In genomic region chr1:203321273-203322052, GRCh38 we compare ENCODE assay signal across 7 cellular contexts. TPM values are rescaled to one million over a fixed set of nuclear protein-coding genes. Genes with fewer than 3 reads are reported as not detected.
DNase-seq lines count a peak whose midpoint lies in the region; ATAC-seq and TF ChIP-seq lines count a peak whose summit lies in the region.

No MANE protein-coding gene starts in this region.

- no peaks in the 10 kb centered on the region for H3K9me3 Mint-ChIP-seq in endodermal cell

- no peak overlapping the region; the same call in 1 of the 2 replicates for H2AFZ ChIP-seq in OCI-LY3 (ENCODE audit: low read depth, low read length)
- H2AFZ ChIP-seq in osteoblast (ENCODE audit: low read length): no peak overlapping the region

- ATAC-seq in HG02759 (IDR thresholded peaks at IDR 0.05; ENCODE audit: unreplicated experiment): no peak

- H3K4me1 ChIP-seq in OCI-LY3 (ENCODE audit: low read length) (peaks cover 67% of the 10 kb centered on the region), endodermal cell (ENCODE audit: control insufficient read depth, insufficient read depth, low read length) (peaks cover 28% of the 10 kb centered on the region), spleen (peaks cover 52 to 90% (median 70%) of the 10 kb centered on the region in 6 donors), osteoblast (ENCODE audit: insufficient read depth, low read length) (no peaks in the 10 kb centered on the region)

- H3K27ac ChIP-seq in OCI-LY3 (ENCODE audit: low read length) (peak overlapping the region; percentile 74), endodermal cell (ENCODE audit: low read depth, low read length) (no peak overlapping the region), spleen (peak overlapping the region; percentile 74 to 99 (median 96)), osteoblast (ENCODE audit: low read depth, low read length) (no peak overlapping the region)

- peak overlapping the region; percentile 57 for H3K9ac ChIP-seq in OCI-LY3 (ENCODE audit: low read length)
- no peak overlapping the region for H3K9ac ChIP-seq in endodermal cell (ENCODE audit: extremely low read depth, low read length, poor library complexity, severe bottlenecking)

- H3K4me3 ChIP-seq in OCI-LY3 (ENCODE audit: low read length) (peak overlapping the region; percentile 42), endodermal cell (ENCODE audit: low read length) (no peak overlapping the region), spleen (peak overlapping the region in 1 of 8 donors; percentile 42), osteoblast (ENCODE audit: insufficient read depth, low read length) (no peak overlapping the region)

- H3K4me3 Mint-ChIP-seq in endodermal cell: no peak overlapping the region

- H3K36me3 Mint-ChIP-seq in endodermal cell (ENCODE audit: low read depth): no peaks in the 10 kb centered on the region

- intact Hi-C loops in spleen (cut with DNase I; ENCODE audit: low total_unique reads): no loop called here

- no peaks in the 10 kb centered on the region for H3K36me3 ChIP-seq in OCI-LY3 (replicated peaks; ENCODE audit: low read depth, low read length)
- H3K36me3 ChIP-seq in endodermal cell (ENCODE audit: control insufficient read depth, insufficient read depth, low read length): no peaks in the 10 kb centered on the region
- H3K36me3 ChIP-seq in spleen: no peaks in the 10 kb centered on the region
- H3K36me3 ChIP-seq in osteoblast (ENCODE audit: insufficient read depth, low read length): no peaks in the 10 kb centered on the region

- WGBS in endodermal cell (ENCODE audit: insufficient coverage in 1 of 2, insufficient read length in 1 of 2), 2 experiments: 86 to 89% methylated on average over 1 to 6 of the region's 6 CpGs
- WGBS in spleen, 5 donors: 75 to 80% (median 75%) methylated on average over 6 of the region's 6 CpGs

- peaks cover 70% of the 10 kb centered on the region for H3K4me1 Mint-ChIP-seq in endodermal cell

- H3K79me2 ChIP-seq in OCI-LY3 (ENCODE audit: low read length) (no peaks in the 10 kb centered on the region), osteoblast (ENCODE audit: insufficient read depth, low read length) (no peaks in the 10 kb centered on the region)

- H3K4me2 ChIP-seq in OCI-LY3 (ENCODE audit: low read length): peak overlapping the region; percentile 83
- H3K4me2 ChIP-seq in osteoblast (ENCODE audit: insufficient read depth, low read length): no peak overlapping the region

- H3K9me3 ChIP-seq in OCI-LY3 (ENCODE audit: insufficient read depth, low read length) (no peaks in the 10 kb centered on the region; the same call in 1 of the 2 replicates), endodermal cell (ENCODE audit: control insufficient read depth, low read length) (no peaks in the 10 kb centered on the region), spleen (no peaks in the 10 kb centered on the region), osteoblast (ENCODE audit: low read depth, low read length) (no peaks in the 10 kb centered on the region)

- no peaks in the 10 kb centered on the region for H4K20me1 ChIP-seq in OCI-LY3 (ENCODE audit: insufficient read depth, low read length)
- no peaks in the 10 kb centered on the region for H4K20me1 ChIP-seq in osteoblast (ENCODE audit: insufficient read depth, low read length)

- TF ChIP-seq POLR2A in GM19193 (IDR thresholded peaks at IDR 0.05; ENCODE audit: extremely low read depth, insufficient read depth, insufficient read length) (peak; percentile 30), spleen (IDR thresholded peaks at IDR 0.05) (no peak)

- H3K27me3 Mint-ChIP-seq in endodermal cell (ENCODE audit: insufficient read depth): peaks cover 33% of the 10 kb centered on the region

- TF ChIP-seq CTCF in OCI-LY3 (IDR thresholded peaks at IDR 0.05; ENCODE audit: low read depth, low read length) (no peak), endodermal cell (conservative IDR thresholded peaks at IDR 0.05) (no peak), spleen (IDR thresholded peaks at IDR 0.05 in 8 of 11, conservative IDR thresholded peaks at IDR 0.05 in 3 of 11) (no peak), osteoblast (IDR thresholded peaks at IDR 0.05; ENCODE audit: extremely low read depth, low read depth, low read length) (no peak)

- no peaks in the 10 kb centered on the region for H3K27me3 ChIP-seq in OCI-LY3 (ENCODE audit: low read depth, low read length)
- H3K27me3 ChIP-seq in endodermal cell (ENCODE audit: control insufficient read depth, insufficient read depth, low read length, poor library complexity, severe bottlenecking): no peaks in the 10 kb centered on the region
- H3K27me3 ChIP-seq in spleen (replicated peaks in 1 of 7): no peaks in the 10 kb centered on the region
- H3K27me3 ChIP-seq in osteoblast (ENCODE audit: insufficient read depth, low read length): peaks cover 63% of the 10 kb centered on the region

- DNase-seq in endodermal cell: no peak
- no peak for DNase-seq in spleen
- no peak for DNase-seq in osteoblast (ENCODE audit: insufficient read length, low spot score, missing footprints)
- DNase-seq in LoVo (ENCODE audit: low spot score): no peak

- H3K27ac Mint-ChIP-seq in endodermal cell: peak overlapping the region; percentile 71

RNA-seq across cellular contexts. Expression of gene BTG2, which starts 16.1 kb away (rescaled TPM):
- total RNA-seq in endodermal cell (10 to 100 TPM; 49.8 to 54.6 TPM), spleen (100 to 1,000 TPM; 104 to 186 (median 153) TPM), osteoblast (14.5 and 14.7 TPM in 2 replicates)
- 73.2 TPM for polyA plus RNA-seq in endodermal cell (2013, experiment 1 of 2)
- polyA plus RNA-seq in endodermal cell (2013, experiment 2 of 2): 77.5 TPM
- polyA plus RNA-seq in spleen: 10 to 100 TPM; 55.5 to 93.1 (median 69.3) TPM

RNA-seq across cellular contexts. Expression of gene FMOD, which starts 29.5 kb away (rescaled TPM):
- 1 to 10 TPM; 2.9 to 4.8 TPM for total RNA-seq in endodermal cell
- polyA plus RNA-seq in endodermal cell (2013, experiment 1 of 2): 2.4 TPM
- 1.4 TPM for polyA plus RNA-seq in endodermal cell (2013, experiment 2 of 2)
- 10 to 100 TPM; 11.6 to 30.0 (median 21.1) TPM for total RNA-seq in spleen
- polyA plus RNA-seq in spleen: 1 to 10 TPM; 4.5 to 8.4 (median 4.9) TPM
- 2.9 and 5.9 TPM in 2 replicates for total RNA-seq in osteoblast

Comparison
In these comparisons a context has a peak if more than half of its experiments do, and no peak if none do; other contexts are left out.
1. H3K27ac ChIP-seq: peak in OCI-LY3 (single experiment) and spleen (8 of 8); none in endodermal cell (single experiment) and osteoblast (single experiment).